Comparison of ENCODE assay signal across 20 cellular contexts in the genomic region with DNA sequence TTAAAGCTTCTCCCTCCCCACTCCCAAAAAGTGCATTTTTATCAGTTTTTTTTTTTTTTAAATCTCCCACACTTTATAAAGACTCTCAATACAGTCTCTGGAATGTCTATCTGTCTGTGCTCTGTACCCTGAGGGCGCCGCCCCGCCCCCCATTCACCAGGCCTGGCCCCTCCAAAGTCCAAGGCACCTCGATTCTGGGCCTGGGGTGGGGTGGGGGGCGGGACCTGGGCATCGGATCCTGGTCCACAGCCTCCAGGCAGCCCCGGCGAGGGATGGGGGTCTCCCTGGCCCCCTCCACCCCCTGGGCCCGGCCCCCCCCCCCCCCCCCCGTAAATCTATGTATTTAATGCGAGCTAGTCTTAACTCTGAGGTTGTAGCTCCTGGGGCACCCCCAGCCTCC.
"Had no signal": no experiment of that assay in that cellular context is flagged by ENCODE, and none has a peak within 500 bp of the region (broad histone marks: within the 10 kb centered on the region; RNA-seq: fewer than 3 reads in every experiment).

No MANE protein-coding gene starts in this region.

- H3K4me2 ChIP-seq: smooth muscle cell had no signal

- H3K27me3 ChIP-seq: adrenal gland, breast epithelium, gastroesophageal sphincter, heart left ventricle had no signal

- H3K9me3 Mint-ChIP-seq: activated CD4-positive, alpha-beta memory T cell treated with anti-CD3 and anti-CD28 coated beads, Interleukin-2, amount 10 ng/mL, durations not matched to agents 7 days and 5 days; activated T-helper 1 cell treated with anti-CD3 and anti-CD28 coated beads, Interleukin-12 subunit alpha, Interleukin-12 subunit beta, Interleukin-2, Interleukin-4 antibody, amounts not matched to agents 30 ng/mL and 10 ng/mL and 1 ng/mL, durations not matched to agents 14 hours and 24 hours and 36 hours; central memory CD8-positive, alpha-beta T cell had no signal

- H3K4me3 Mint-ChIP-seq: activated CD4-positive, alpha-beta memory T cell treated with anti-CD3 and anti-CD28 coated beads, Interleukin-2, amount 10 ng/mL, durations not matched to agents 7 days and 5 days; activated naive CD8-positive, alpha-beta T cell; activated T-helper 1 cell treated with anti-CD3 and anti-CD28 coated beads, Interleukin-12 subunit alpha, Interleukin-12 subunit beta, Interleukin-2, Interleukin-4 antibody, amounts not matched to agents 30 ng/mL and 10 ng/mL and 1 ng/mL, durations not matched to agents 14 hours and 24 hours and 36 hours; central memory CD8-positive, alpha-beta T cell; T-helper 17 cell had no signal

- H3K4me1 Mint-ChIP-seq: activated CD4-positive, alpha-beta memory T cell treated with anti-CD3 and anti-CD28 coated beads, Interleukin-2, amount 10 ng/mL, durations not matched to agents 7 days and 5 days had no signal

- H3K4me3 ChIP-seq: adrenal gland, gastroesophageal sphincter, heart left ventricle, smooth muscle cell had no signal

- H3K36me3 ChIP-seq: breast epithelium had no signal

- FAIRE-seq: colon, islet of Langerhans had no signal

- H3K4me1 ChIP-seq: adrenal gland had no signal

- H3K9me3 ChIP-seq: adrenal gland, breast epithelium, gastroesophageal sphincter, heart left ventricle had no signal

- H3K27me3 Mint-ChIP-seq: activated CD4-positive, alpha-beta memory T cell treated with anti-CD3 and anti-CD28 coated beads, Interleukin-2, amount 10 ng/mL, durations not matched to agents 7 days and 5 days; activated naive CD8-positive, alpha-beta T cell; central memory CD8-positive, alpha-beta T cell; T-helper 17 cell had no signal

- ATAC-seq: T-helper 17 cell had no signal

- H3K27ac Mint-ChIP-seq: activated CD4-positive, alpha-beta memory T cell treated with anti-CD3 and anti-CD28 coated beads, Interleukin-2, amount 10 ng/mL, durations not matched to agents 7 days and 5 days; activated naive CD8-positive, alpha-beta T cell; activated T-helper 1 cell treated with anti-CD3 and anti-CD28 coated beads, Interleukin-12 subunit alpha, Interleukin-12 subunit beta, Interleukin-2, Interleukin-4 antibody, amounts not matched to agents 30 ng/mL and 10 ng/mL and 1 ng/mL, durations not matched to agents 14 hours and 24 hours and 36 hours; T-helper 17 cell had no signal

- H3K36me3 Mint-ChIP-seq: activated naive CD8-positive, alpha-beta T cell had no signal

- H3K27ac ChIP-seq: adrenal gland had no signal

- DNase-seq: activated CD4-positive, alpha-beta memory T cell treated with anti-CD3 and anti-CD28 coated beads, Interleukin-2, amount 10 ng/mL, durations not matched to agents 7 days and 5 days; activated CD4-positive, alpha-beta T cell treated with anti-CD3 and anti-CD28 coated beads for 48 hours; activated gamma-delta T cell treated with Interleukin-2 at 50 U/mL for 16 hours; heart left ventricle; left cardiac atrium; nucleus accumbens; posterior cingulate gyrus; stimulated activated CD4-positive, alpha-beta T cell treated with anti-CD3 and anti-CD28 coated beads, Interleukin-15, amount 100 ng/mL, for 24 hours; stimulated activated naive CD4-positive, alpha-beta T cell treated with Interleukin-2 at 50 U/mL for 16 hours; SW 1271; T-helper 17 cell had no signal
